ENCODE assay signal across 9 cellular contexts in the genomic region with DNA sequence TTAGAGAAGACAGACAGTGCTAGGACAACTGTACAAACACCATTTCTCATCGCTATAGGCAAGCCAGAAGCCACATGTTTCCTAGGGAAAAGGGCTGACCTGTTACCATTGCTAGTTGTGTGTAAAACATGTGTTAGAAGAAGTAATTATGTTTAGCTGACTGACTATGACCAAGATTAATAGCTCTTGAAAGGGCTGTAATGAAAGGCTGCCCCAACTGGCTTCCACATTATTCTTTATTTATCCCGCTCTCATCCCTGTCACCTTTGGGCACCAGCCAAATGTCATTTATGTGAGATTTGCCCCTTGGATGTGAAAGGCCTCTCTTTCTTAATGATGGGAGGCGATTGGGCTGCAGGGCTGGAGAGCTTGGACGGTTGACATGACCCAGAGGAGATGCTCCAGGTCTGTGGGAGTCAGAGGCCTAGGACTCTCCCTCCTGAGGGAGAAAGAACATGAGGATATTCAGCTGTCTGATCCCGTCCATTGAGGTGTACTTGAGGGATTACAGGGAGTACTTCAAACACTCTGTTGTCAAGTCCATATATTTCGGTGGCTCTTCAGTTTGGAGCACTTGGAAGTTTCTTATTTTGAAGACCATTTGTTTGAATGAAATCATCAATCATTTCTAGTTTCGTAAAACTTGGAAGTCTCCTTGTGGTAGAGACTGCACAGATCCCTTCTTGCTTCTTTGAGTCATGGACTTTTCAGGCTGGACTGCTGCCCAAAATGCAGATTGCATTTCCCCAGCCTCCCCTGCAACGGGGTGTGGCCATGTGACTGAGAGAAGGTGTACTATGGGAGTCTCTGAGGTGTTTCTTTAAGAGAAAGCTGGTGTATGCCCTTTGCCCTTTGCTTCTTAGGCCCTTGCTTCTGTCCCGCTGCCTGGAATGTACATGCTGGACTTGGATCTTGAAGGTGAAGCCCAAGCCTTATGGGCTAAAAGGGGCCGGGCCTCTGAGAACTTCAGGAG. TPM values are rescaled to one million over a fixed set of nuclear protein-coding genes. Genes with fewer than 3 reads are reported as not detected.
DNase-seq lines count a peak whose midpoint lies in the region; ATAC-seq, FAIRE-seq and TF ChIP-seq lines count a peak whose summit lies in the region.
"Had no signal": no experiment of that assay in that cellular context is flagged by ENCODE, and none has a peak within 500 bp of the region (broad histone marks: within the 10 kb centered on the region; RNA-seq: fewer than 3 reads in every experiment).

No MANE protein-coding gene starts in this region.

- TF ChIP-seq CTCF in bronchial epithelial cell (IDR thresholded peaks at IDR 0.05; ENCODE audit: insufficient read depth, low read length, severe bottlenecking) (no peak), esophagus muscularis mucosa (IDR thresholded peaks at IDR 0.05) (no peak)

- 57% methylated on average over 10 of the region's 10 CpGs for WGBS in esophagus muscularis mucosa

- no peak for TF ChIP-seq POLR2A in esophagus muscularis mucosa (IDR thresholded peaks at IDR 0.05; ENCODE audit: low read depth)

- H3K36me3 ChIP-seq in bronchial epithelial cell (ENCODE audit: control insufficient read depth, insufficient read depth, low read length) = no peaks in the 10 kb centered on the region
- no peaks in the 10 kb centered on the region for H3K36me3 ChIP-seq in esophagus muscularis mucosa

- H3K27ac ChIP-seq in esophagus muscularis mucosa (replicated peaks in 1 of 4) = no peak overlapping the region
- H3K27ac ChIP-seq: coronary artery had no signal

- no peak overlapping the region for H3K4me3 Mint-ChIP-seq in naive thymus-derived CD8-positive, alpha-beta T cell

- POLR2A ChIA-PET in naive thymus-derived CD8-positive, alpha-beta T cell (lab: Charles Lee) = no interaction called here

- H3K4me1 ChIP-seq in esophagus muscularis mucosa = peaks cover 18 to 41% (median 38%) of the 10 kb centered on the region in 4 donors

- peaks cover 0 to 6% (median 0%) of the 10 kb centered on the region in 3 donors for H3K36me3 Mint-ChIP-seq in naive thymus-derived CD8-positive, alpha-beta T cell

- peak overlapping the region in 1 of 10 donors; percentile 40 for H3K27ac Mint-ChIP-seq in naive thymus-derived CD8-positive, alpha-beta T cell

- H3K9me3 ChIP-seq in esophagus muscularis mucosa = no peaks in the 10 kb centered on the region

- peak; percentile 98 for FAIRE-seq in bronchial epithelial cell (lab: Jason Lieb, UNC)

- peaks cover 0 to 4% (median 0%) of the 10 kb centered on the region in 9 donors for H3K9me3 Mint-ChIP-seq in naive thymus-derived CD8-positive, alpha-beta T cell

- ATAC-seq in GM18868 (IDR thresholded peaks at IDR 0.05; ENCODE audit: unreplicated experiment) (no peak), HG02610 (IDR thresholded peaks at IDR 0.05; ENCODE audit: unreplicated experiment) (no peak)
- ATAC-seq in naive thymus-derived CD8-positive, alpha-beta T cell = no peak

- H3K4me3 ChIP-seq in bronchial epithelial cell (ENCODE audit: low read depth, low read length) = no peak overlapping the region
- no peak overlapping the region for H3K4me3 ChIP-seq in esophagus muscularis mucosa
- H3K4me3 ChIP-seq: coronary artery had no signal

- peak; percentile 38 for DNase-seq in Daoy (ENCODE audit: low read depth)
- DNase-seq in NCI-H2227 (lab: John Stamatoyannopoulos, UW; ENCODE audit: unreplicated experiment) = peak; percentile 53
- DNase-seq in bronchial epithelial cell (ENCODE audit: low read depth) = peak; percentile 91
- DNase-seq in myocyte (ENCODE audit: low read depth) = peak; percentile 34
- DNase-seq in naive thymus-derived CD8-positive, alpha-beta T cell = no peak
- no peak for DNase-seq in esophagus muscularis mucosa (ENCODE audit: extremely low spot score)

- intact Hi-C loops in esophagus muscularis mucosa (cut with DNase I) = no loop called here

- no peak for TF ChIP-seq EP300 in esophagus muscularis mucosa (IDR thresholded peaks at IDR 0.05)

- H3K27me3 ChIP-seq in bronchial epithelial cell (ENCODE audit: control insufficient read depth, insufficient read depth, low read length) = no peaks in the 10 kb centered on the region
- no peaks in the 10 kb centered on the region for H3K27me3 ChIP-seq in esophagus muscularis mucosa

- peaks cover 18 to 25% (median 21%) of the 10 kb centered on the region in 4 donors for H3K4me1 Mint-ChIP-seq in naive thymus-derived CD8-positive, alpha-beta T cell

- no peaks in the 10 kb centered on the region for H3K27me3 Mint-ChIP-seq in naive thymus-derived CD8-positive, alpha-beta T cell

RNA-seq across cellular contexts. Expression of gene FTO, which starts 51.3 kb away (rescaled TPM):
- total RNA-seq in Daoy (2014; rRNA removed; shearing (Covaris generic)) = 37.5 and 38.8 TPM in 2 replicates
- total RNA-seq in bronchial epithelial cell = 41.6 and 44.7 TPM in 2 replicates
- total RNA-seq in myocyte = 121 and 137 TPM in 2 replicates
- 140 TPM for polyA plus RNA-seq in myocyte (2012)
- 10 to 100 TPM; 51.2 to 59.5 TPM for total RNA-seq in naive thymus-derived CD8-positive, alpha-beta T cell
- 10 to 100 TPM; 70.2 to 91.9 (median 87.8) TPM for polyA plus RNA-seq in naive thymus-derived CD8-positive, alpha-beta T cell
- total RNA-seq in esophagus muscularis mucosa = 100 to 1,000 TPM; 101 to 121 (median 112) TPM

RNA-seq across cellular contexts. Expression of gene RPGRIP1L, which starts 51.6 kb away (rescaled TPM):
- 4.1 and 5.3 TPM in 2 replicates for total RNA-seq in Daoy (2014; rRNA removed; shearing (Covaris generic))
- 2.9 and 3.8 TPM in 2 replicates for total RNA-seq in bronchial epithelial cell
- 8.9 TPM in 2 replicates for total RNA-seq in myocyte
- 6.9 TPM for polyA plus RNA-seq in myocyte (2012)
- total RNA-seq in naive thymus-derived CD8-positive, alpha-beta T cell = 1 to 10 TPM; 5.0 to 5.3 TPM
- 1 to 10 TPM; 2.5 to 3.9 (median 2.9) TPM for polyA plus RNA-seq in naive thymus-derived CD8-positive, alpha-beta T cell
- 1 to 10 TPM; 2.3 to 4.3 (median 4.0) TPM for total RNA-seq in esophagus muscularis mucosa

Comparison
In these comparisons a context has a peak if more than half of its experiments do, and no peak if none do; other contexts are left out.
1. DNase-seq: peak in Daoy (single experiment), NCI-H2227 (single experiment), bronchial epithelial cell (single experiment) and myocyte (single experiment); none in naive thymus-derived CD8-positive, alpha-beta T cell (0 of 10) and esophagus muscularis mucosa (single experiment).